In the genomic region with DNA sequence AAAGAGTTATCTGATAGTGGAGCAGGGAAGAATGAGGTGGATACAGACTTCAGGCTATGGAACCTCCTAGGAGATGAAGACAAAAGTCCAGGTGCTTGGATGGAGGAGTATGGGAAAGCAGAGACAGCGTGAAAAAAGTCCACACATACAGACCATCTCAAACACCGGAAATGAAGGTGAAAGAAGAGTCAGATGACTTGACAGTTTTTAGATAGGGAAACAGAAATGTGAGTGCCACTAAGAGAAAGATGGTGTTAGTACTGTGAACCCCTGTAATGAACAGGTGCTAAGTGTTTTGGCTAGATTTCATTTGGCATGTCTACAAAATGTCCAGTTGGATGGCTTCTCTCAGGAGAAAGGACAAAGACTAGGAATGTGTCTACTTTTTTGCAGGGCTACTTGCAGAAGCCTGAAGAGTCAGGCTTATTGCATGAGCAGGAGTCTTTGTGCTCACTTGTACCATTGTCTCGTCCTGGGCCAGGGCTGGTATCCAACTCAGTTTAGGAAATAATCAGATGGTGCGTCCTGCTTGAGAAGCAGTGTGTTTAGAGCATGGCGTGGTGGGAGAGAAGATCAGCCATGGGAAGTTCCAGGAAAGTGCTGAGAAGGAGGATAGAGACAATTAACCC, we compare ENCODE assay signal across 22 cellular contexts.
"Had no signal": no experiment of that assay in that cellular context is flagged by ENCODE, and none has a peak within 500 bp of the region (broad histone marks: within the 10 kb centered on the region; RNA-seq: fewer than 3 reads in every experiment).

No MANE protein-coding gene starts in this region.

- ATAC-seq: left lobe of liver; psoas muscle; sciatic nerve; stimulated activated naive B cell treated with anti-CD40 and anti-IgM and Interleukin-4, amounts not matched to agents 10 μg/mL and 1 μg/mL and 100 μg/mL, for 72 hours; stimulated activated naive CD8-positive, alpha-beta T cell treated with anti-CD3 and anti-CD28 coated beads, Interleukin-15, amount 100 ng/mL, for 72 hours; upper lobe of right lung had no signal

- FAIRE-seq: colon had no signal

- H3K4me1 ChIP-seq: esophagus squamous epithelium, lower lobe of right lung, psoas muscle, spleen, testis, tibial nerve, upper lobe of right lung, vagina had no signal

- DNase-seq: esophagus squamous epithelium; foreskin melanocyte; head of caudate nucleus; hippocampal formation; lower lobe of right lung; naive B cell; nephron progenitor cell; psoas muscle; retina; spleen; stimulated activated CD4-positive, alpha-beta T cell treated with anti-CD3 and anti-CD28 coated beads, Interleukin-15, amount 100 ng/mL, for 24 hours; stimulated activated CD4-positive, alpha-beta T cell treated with anti-CD3 and anti-CD28 coated beads, Interleukin-1b, Interleukin-23, amount 100 ng/mL, for 48 hours; stimulated activated CD4-positive, alpha-beta T cell treated with anti-CD3 and anti-CD28 coated beads, Interleukin-4, amount 100 ng/mL, for 24 hours; stimulated activated naive B cell treated with anti-CD40 and anti-IgM and Interleukin-4, amounts not matched to agents 10 μg/mL and 1 μg/mL and 100 μg/mL, for 72 hours; stimulated activated naive CD8-positive, alpha-beta T cell treated with anti-CD3 and anti-CD28 coated beads, Interleukin-15, amount 100 ng/mL, for 72 hours; testis; upper lobe of right lung had no signal

- H3K36me3 ChIP-seq: esophagus squamous epithelium, lower lobe of right lung, spleen, tibial nerve, upper lobe of right lung, vagina had no signal

- H3K27me3 ChIP-seq: esophagus squamous epithelium, spleen, testis, tibial nerve, upper lobe of right lung, vagina had no signal

- H3K4me3 ChIP-seq: esophagus squamous epithelium, lower lobe of right lung, psoas muscle, spleen, testis, tibial nerve, upper lobe of right lung, vagina had no signal

- H3K27ac ChIP-seq: esophagus squamous epithelium, lower lobe of right lung, psoas muscle, spleen, testis, tibial nerve, upper lobe of right lung, vagina had no signal

- H3K9me3 ChIP-seq: esophagus squamous epithelium, lower lobe of right lung, psoas muscle, spleen, testis, tibial nerve, upper lobe of right lung, vagina had no signal
